Comparison of ENCODE assay signal across 8 cellular contexts in the genomic region with DNA sequence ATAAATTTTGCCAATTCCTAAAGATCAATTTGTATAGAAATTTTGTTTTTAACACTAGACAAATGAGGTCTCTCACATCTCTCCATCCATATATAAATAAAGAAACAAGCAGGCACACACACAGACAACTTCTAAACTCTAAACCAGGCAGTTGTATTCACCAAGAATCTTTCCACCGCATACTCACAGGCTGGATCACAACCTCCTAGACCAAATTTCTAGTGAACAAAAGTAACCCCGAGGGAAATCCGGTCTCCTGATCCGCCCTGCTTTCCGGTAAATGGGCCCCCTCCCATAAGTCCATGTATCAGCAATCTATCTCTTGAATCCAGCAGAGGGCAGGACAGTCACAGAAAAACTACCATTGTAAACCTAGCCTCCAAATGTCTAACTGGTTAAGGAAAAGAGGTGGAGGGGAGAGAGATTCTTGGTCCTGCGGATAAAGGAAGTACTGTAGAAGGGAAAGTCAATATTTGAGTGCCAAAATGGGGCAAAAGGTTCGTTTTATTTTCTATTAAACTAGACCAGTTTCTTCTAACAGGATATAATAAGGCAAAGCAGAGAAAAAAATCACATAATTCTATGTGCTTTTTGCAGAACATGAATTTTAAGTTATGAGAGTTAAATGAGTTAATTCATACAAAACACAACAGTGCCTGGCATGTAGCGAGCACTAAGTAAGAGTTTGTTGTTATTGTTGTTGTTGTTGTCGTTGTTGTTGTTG. TPM values are rescaled to one million over a fixed set of nuclear protein-coding genes. Genes with fewer than 3 reads are reported as not detected.
DNase-seq lines count a peak whose midpoint lies in the region; ATAC-seq, FAIRE-seq and TF ChIP-seq lines count a peak whose summit lies in the region.

No MANE protein-coding gene starts in this region.

- H2AFZ ChIP-seq in ACC112 (ENCODE audit: low read length, unreplicated experiment) = peak overlapping the region; percentile 73

- peaks cover 14% of the 10 kb centered on the region for H3K4me1 ChIP-seq in ACC112 (ENCODE audit: control insufficient read depth, insufficient read depth, low read length, unreplicated experiment)

- peaks cover 19% of the 10 kb centered on the region for H3K4me1 Mint-ChIP-seq in activated CD8-positive, alpha-beta T cell treated with anti-CD3 and anti-CD28 coated beads for 36 hours (ENCODE audit: low read depth)
- peaks cover 5% of the 10 kb centered on the region for H3K4me1 Mint-ChIP-seq in mesothelial cell of epicardium

- H3K36me3 ChIP-seq in ACC112 (ENCODE audit: insufficient read depth, low read length) = no peaks in the 10 kb centered on the region

- peaks cover 2% of the 10 kb centered on the region for H3K9me3 Mint-ChIP-seq in activated CD8-positive, alpha-beta T cell treated with anti-CD3 and anti-CD28 coated beads for 36 hours
- H3K9me3 Mint-ChIP-seq in mesothelial cell of epicardium = no peaks in the 10 kb centered on the region

- intact Hi-C loops in activated CD8-positive, alpha-beta T cell treated with anti-CD3 and anti-CD28 coated beads for 36 hours (cut with micrococcal nuclease) = loop anchor here (1.0 kb wide), 2 partner anchors 89 to 144 kb away; no protein-coding TSS in a partner anchor

- TF ChIP-seq CTCF in activated CD8-positive, alpha-beta T cell treated with anti-CD3 and anti-CD28 coated beads for 36 hours (IDR thresholded peaks at IDR 0.05) = peak; percentile 79
- TF ChIP-seq CTCF in mesothelial cell of epicardium (IDR thresholded peaks at IDR 0.05; ENCODE audit: unreplicated experiment) = peak; percentile 64

- H3K4me3 Mint-ChIP-seq in activated CD8-positive, alpha-beta T cell treated with anti-CD3 and anti-CD28 coated beads for 36 hours = no peak overlapping the region
- no peak overlapping the region for H3K4me3 Mint-ChIP-seq in mesothelial cell of epicardium

- FAIRE-seq in endometrium (lab: Jason Lieb, UNC) = peak; percentile 85

- no peaks in the 10 kb centered on the region for H3K36me3 Mint-ChIP-seq in activated CD8-positive, alpha-beta T cell treated with anti-CD3 and anti-CD28 coated beads for 36 hours (ENCODE audit: low read depth)
- peaks cover 2% of the 10 kb centered on the region for H3K36me3 Mint-ChIP-seq in mesothelial cell of epicardium

- DNase-seq in HS-27A (ENCODE audit: low read depth) (peak; percentile 82), NCI-H82 treated with DMSO at 0.1 percent for 48 hours (lab: John Stamatoyannopoulos, UW; ENCODE audit: unreplicated experiment) (peak; percentile 60), mesothelial cell of epicardium (ENCODE audit: low spot score in 2 of 2, unreplicated experiment in 2 of 2) (peak in 1 of 2 experiments; percentile 47)
- peak; percentile 82 for DNase-seq in activated CD8-positive, alpha-beta T cell treated with anti-CD3 and anti-CD28 coated beads for 36 hours
- peak; percentile 66 for DNase-seq in stimulated activated CD8-positive, alpha-beta memory T cell treated with anti-CD3 and anti-CD28 coated beads, Interleukin-4, amount 100 ng/mL, for 48 hours

- H3K27ac ChIP-seq in ACC112 (ENCODE audit: low read depth, low read length) = peak overlapping the region; percentile 51

- ATAC-seq in GM18517 (IDR thresholded peaks at IDR 0.05; ENCODE audit: unreplicated experiment) = peak; percentile 57
- peak; percentile 57 for ATAC-seq in activated CD8-positive, alpha-beta T cell treated with anti-CD3 and anti-CD28 coated beads for 36 hours

- no peak overlapping the region for H3K27ac Mint-ChIP-seq in activated CD8-positive, alpha-beta T cell treated with anti-CD3 and anti-CD28 coated beads for 36 hours
- H3K27ac Mint-ChIP-seq in mesothelial cell of epicardium = no peak overlapping the region

- CTCF ChIA-PET in activated CD8-positive, alpha-beta T cell treated with anti-CD3 and anti-CD28 coated beads for 36 hours (lab: Charles Lee) = interaction anchor here (0.6 to 3.1 kb wide), 7 partner anchors 80 to 160 kb away, joined by 3 to 25 read pairs (median 5); a partner anchor contains a TSS

- POLR2A ChIA-PET in activated CD8-positive, alpha-beta T cell treated with anti-CD3 and anti-CD28 coated beads for 36 hours (lab: Charles Lee) = interaction anchor here (1.7 kb wide), 1 partner anchor 90 kb away, joined by 4 read pairs; no protein-coding TSS in a partner anchor

- peaks cover 2% of the 10 kb centered on the region for H3K79me2 ChIP-seq in ACC112 (ENCODE audit: control insufficient read depth, insufficient read depth, low read length, unreplicated experiment)

- H3K4me3 ChIP-seq in ACC112 (ENCODE audit: low read depth, low read length) = peak overlapping the region; percentile 61

- no peaks in the 10 kb centered on the region for H3K27me3 ChIP-seq in ACC112 (ENCODE audit: insufficient read depth, low read length)

- no peaks in the 10 kb centered on the region for H3K27me3 Mint-ChIP-seq in activated CD8-positive, alpha-beta T cell treated with anti-CD3 and anti-CD28 coated beads for 36 hours
- no peaks in the 10 kb centered on the region for H3K27me3 Mint-ChIP-seq in mesothelial cell of epicardium (ENCODE audit: low read depth)

RNA-seq across cellular contexts. Expression of a gene that starts 4.8 kb away (rescaled TPM):
- total RNA-seq in activated CD8-positive, alpha-beta T cell treated with anti-CD3 and anti-CD28 coated beads for 36 hours = 10 to 100 TPM; 23.8 to 23.9 TPM
- 24.3 to 24.5 TPM (median 24.4 TPM) in 3 replicates for total RNA-seq in mesothelial cell of epicardium

RNA-seq across cellular contexts. Expression of a gene that starts 56.2 kb away (rescaled TPM):
- 100 to 1,000 TPM; 139 to 143 TPM for total RNA-seq in activated CD8-positive, alpha-beta T cell treated with anti-CD3 and anti-CD28 coated beads for 36 hours
- total RNA-seq in mesothelial cell of epicardium = 151 to 161 TPM (median 157 TPM) in 3 replicates
